ENCODE assay signal across 17 cellular contexts in genomic region chr11:96079691-96080090, GRCh38.
A peak's percentile ranks its signal among the peaks of the same experiment; 100 is the strongest.
DNase-seq lines count a peak whose midpoint lies in the region; ATAC-seq and TF ChIP-seq lines count a peak whose summit lies in the region.
"Had no signal": no experiment of that assay in that cellular context is flagged by ENCODE, and none has a peak within 500 bp of the region (broad histone marks: within the 10 kb centered on the region; RNA-seq: fewer than 3 reads in every experiment).

No MANE protein-coding gene starts in this region.

- DNase-seq in activated T-cell treated with anti-CD3 and anti-CD28 coated beads, Interleukin-2, amount 50 U/mL, for 24 hours = no peak
- DNase-seq in activated T-cell treated with anti-CD3 and anti-CD28 coated beads for 4 hours (no peak), SJCRH30 (peak; percentile 14 to 37), GM10248 (ENCODE audit: extremely low spot score) (no peak), left ventricle myocardium superior (no peak)
- no peak for DNase-seq in central memory CD8-positive, alpha-beta T cell (ENCODE audit: low spot score in 2 of 2)
- no peak for DNase-seq in stimulated activated naive B cell treated with anti-CD40 and anti-IgM and Interleukin-4, amounts not matched to agents 10 μg/mL and 1 μg/mL and 100 μg/mL, for 72 hours
- DNase-seq: CD4-positive, alpha-beta memory T cell; GF-D8; KBM-7; NCI-H1092; NCI-H2107; SHP77 had no signal

- no peaks in the 10 kb centered on the region for H3K36me3 ChIP-seq in SJCRH30

- TF ChIP-seq CTCF in GM10248 (IDR thresholded peaks at IDR 0.05; ENCODE audit: control extremely low read depth, extremely low read depth, low read depth, missing control alignments) = no peak

- no peaks in the 10 kb centered on the region for H3K27me3 Mint-ChIP-seq in activated T-cell treated with anti-CD3 and anti-CD28 coated beads, Interleukin-2, amount 50 U/mL, for 24 hours
- H3K27me3 Mint-ChIP-seq in central memory CD8-positive, alpha-beta T cell = no peaks in the 10 kb centered on the region
- H3K27me3 Mint-ChIP-seq in stimulated activated naive B cell treated with anti-CD40 and anti-IgM and Interleukin-4, amounts not matched to agents 10 μg/mL and 1 μg/mL and 100 μg/mL, for 72 hours = no peaks in the 10 kb centered on the region
- H3K27me3 Mint-ChIP-seq: B cell; CD4-positive, alpha-beta memory T cell had no signal

- POLR2A ChIA-PET in GM10248 (lab: Yijun Ruan, JAX) = no interaction called here

- intact Hi-C loops in left ventricle myocardium superior (cut with micrococcal nuclease) = no loop called here

- no peaks in the 10 kb centered on the region for H3K27me3 ChIP-seq in SJCRH30

- H3K27ac ChIP-seq in SJCRH30 = no peak overlapping the region
- H3K27ac ChIP-seq: HL-60 had no signal

- ATAC-seq in central memory CD8-positive, alpha-beta T cell (replicated peaks; ENCODE audit: extremely low read depth, poor library complexity, severe bottlenecking) = no peak
- ATAC-seq in stimulated activated naive B cell treated with anti-CD40 and anti-IgM and Interleukin-4, amounts not matched to agents 10 μg/mL and 1 μg/mL and 100 μg/mL, for 72 hours (replicated peaks) = no peak
- ATAC-seq in GM19397 (IDR thresholded peaks at IDR 0.05; ENCODE audit: unreplicated experiment) (no peak), left ventricle myocardium superior (no peak)
- ATAC-seq: Panc1 had no signal

- CTCF ChIA-PET in GM10248 (lab: Yijun Ruan, JAX) = no interaction called here

- H3K36me3 Mint-ChIP-seq in activated T-cell treated with anti-CD3 and anti-CD28 coated beads, Interleukin-2, amount 50 U/mL, for 24 hours (ENCODE audit: low read depth) = peaks cover 36% of the 10 kb centered on the region
- H3K36me3 Mint-ChIP-seq in central memory CD8-positive, alpha-beta T cell (ENCODE audit: insufficient read depth) = peaks cover 3% of the 10 kb centered on the region
- peaks cover 4 to 16% of the 10 kb centered on the region in 2 donors for H3K36me3 Mint-ChIP-seq in stimulated activated naive B cell treated with anti-CD40 and anti-IgM and Interleukin-4, amounts not matched to agents 10 μg/mL and 1 μg/mL and 100 μg/mL, for 72 hours

- H3K9me3 ChIP-seq in SJCRH30 (replicated peaks) = no peaks in the 10 kb centered on the region

- peak overlapping the region; percentile 82 for H3K27ac Mint-ChIP-seq in activated T-cell treated with anti-CD3 and anti-CD28 coated beads, Interleukin-2, amount 50 U/mL, for 24 hours
- H3K27ac Mint-ChIP-seq in central memory CD8-positive, alpha-beta T cell (ENCODE audit: low read depth) = peak overlapping the region; percentile 6
- H3K27ac Mint-ChIP-seq in stimulated activated naive B cell treated with anti-CD40 and anti-IgM and Interleukin-4, amounts not matched to agents 10 μg/mL and 1 μg/mL and 100 μg/mL, for 72 hours = peak overlapping the region; percentile 68
- H3K27ac Mint-ChIP-seq: B cell had no signal

- no peaks in the 10 kb centered on the region for H3K9me3 Mint-ChIP-seq in activated T-cell treated with anti-CD3 and anti-CD28 coated beads, Interleukin-2, amount 50 U/mL, for 24 hours
- H3K9me3 Mint-ChIP-seq in central memory CD8-positive, alpha-beta T cell = no peaks in the 10 kb centered on the region
- no peaks in the 10 kb centered on the region for H3K9me3 Mint-ChIP-seq in stimulated activated naive B cell treated with anti-CD40 and anti-IgM and Interleukin-4, amounts not matched to agents 10 μg/mL and 1 μg/mL and 100 μg/mL, for 72 hours
- H3K9me3 Mint-ChIP-seq: CD4-positive, alpha-beta memory T cell had no signal

- no peak overlapping the region for H3K4me3 ChIP-seq in SJCRH30

- no peak overlapping the region for H3K4me3 Mint-ChIP-seq in activated T-cell treated with anti-CD3 and anti-CD28 coated beads, Interleukin-2, amount 50 U/mL, for 24 hours
- no peak overlapping the region for H3K4me3 Mint-ChIP-seq in central memory CD8-positive, alpha-beta T cell
- H3K4me3 Mint-ChIP-seq in stimulated activated naive B cell treated with anti-CD40 and anti-IgM and Interleukin-4, amounts not matched to agents 10 μg/mL and 1 μg/mL and 100 μg/mL, for 72 hours = no peak overlapping the region
- H3K4me3 Mint-ChIP-seq: B cell; CD4-positive, alpha-beta memory T cell had no signal

- no peaks in the 10 kb centered on the region for H3K4me1 ChIP-seq in SJCRH30

- H3K4me1 Mint-ChIP-seq in activated T-cell treated with anti-CD3 and anti-CD28 coated beads, Interleukin-2, amount 50 U/mL, for 24 hours (ENCODE audit: low read depth) = peaks cover 61% of the 10 kb centered on the region
- H3K4me1 Mint-ChIP-seq in central memory CD8-positive, alpha-beta T cell = peaks cover 33% of the 10 kb centered on the region
- peaks cover 37 to 50% of the 10 kb centered on the region in 2 donors for H3K4me1 Mint-ChIP-seq in stimulated activated naive B cell treated with anti-CD40 and anti-IgM and Interleukin-4, amounts not matched to agents 10 μg/mL and 1 μg/mL and 100 μg/mL, for 72 hours

Comparison
In these comparisons a context has a peak if more than half of its experiments do, and no peak if none do; other contexts are left out.
1. DNase-seq: peak in SJCRH30 (2 of 2); none in activated T-cell treated with anti-CD3 and anti-CD28 coated beads, Interleukin-2, amount 50 U/mL, for 24 hours (single experiment), activated T-cell treated with anti-CD3 and anti-CD28 coated beads for 4 hours (single experiment), central memory CD8-positive, alpha-beta T cell (0 of 2), stimulated activated naive B cell treated with anti-CD40 and anti-IgM and Interleukin-4, amounts not matched to agents 10 μg/mL and 1 μg/mL and 100 μg/mL, for 72 hours (single experiment), GM10248 (single experiment) and left ventricle myocardium superior (single experiment).
2. H3K27ac Mint-ChIP-seq: peak in every context shown above with its lines; median percentile 82 in activated T-cell treated with anti-CD3 and anti-CD28 coated beads, Interleukin-2, amount 50 U/mL, for 24 hours; 68 in stimulated activated naive B cell treated with anti-CD40 and anti-IgM and Interleukin-4, amounts not matched to agents 10 μg/mL and 1 μg/mL and 100 μg/mL, for 72 hours; 6 in central memory CD8-positive, alpha-beta T cell.